1 cellular context compared by ENCODE assay signal in the genomic region with DNA sequence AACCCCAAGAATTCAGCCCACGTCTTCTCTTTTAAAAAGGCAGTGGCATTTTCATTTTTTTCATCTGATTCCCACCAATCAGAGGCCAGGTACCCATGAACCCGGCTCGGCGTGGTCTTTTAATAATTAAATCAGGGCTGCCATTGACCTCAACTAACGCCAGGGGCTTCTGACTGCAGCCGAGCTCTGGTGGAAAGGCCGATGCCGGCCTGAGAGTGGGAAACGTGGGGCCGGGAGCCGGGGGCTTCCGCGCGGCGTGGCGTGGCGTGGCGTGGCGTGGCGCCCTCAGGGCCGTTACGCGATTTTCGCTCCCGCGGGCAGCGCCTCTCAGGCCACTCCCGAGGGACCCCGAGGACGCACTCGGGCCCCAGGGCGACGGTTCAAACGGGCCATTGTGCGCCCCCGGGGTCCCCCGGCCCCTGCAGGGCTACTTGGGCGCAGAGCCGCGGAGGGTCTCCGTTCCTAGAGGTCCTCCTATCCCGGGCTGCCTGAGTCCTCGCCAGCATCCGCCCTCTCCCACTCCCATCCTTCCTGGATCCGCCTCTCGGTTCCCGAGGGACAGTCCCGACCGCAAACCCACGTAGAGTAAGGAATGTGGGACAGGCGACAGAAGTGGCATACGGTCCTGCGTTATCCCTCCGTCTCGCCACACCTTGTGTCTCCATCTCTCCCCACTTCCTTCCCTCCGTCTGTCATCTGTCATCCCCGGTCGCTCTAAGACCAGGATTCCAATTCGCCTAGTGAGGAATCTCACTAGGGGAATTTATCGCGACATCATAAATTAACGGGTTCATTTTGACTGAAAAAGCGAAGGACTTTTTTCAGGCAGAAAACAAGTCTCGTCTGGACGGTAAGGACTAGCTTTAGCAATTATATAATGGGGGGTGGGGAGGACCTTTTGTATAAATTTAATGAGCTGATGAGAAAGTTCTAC.
TF ChIP-seq lines count a peak whose summit lies in the region.

No MANE protein-coding gene starts in this region.

TF ChIP-seq in K562, 482 proteins besides CTCF, POLR2A, EP300 and RAD21 (continued from another document and continues in another):
- TF ChIP-seq, protein P1, sequence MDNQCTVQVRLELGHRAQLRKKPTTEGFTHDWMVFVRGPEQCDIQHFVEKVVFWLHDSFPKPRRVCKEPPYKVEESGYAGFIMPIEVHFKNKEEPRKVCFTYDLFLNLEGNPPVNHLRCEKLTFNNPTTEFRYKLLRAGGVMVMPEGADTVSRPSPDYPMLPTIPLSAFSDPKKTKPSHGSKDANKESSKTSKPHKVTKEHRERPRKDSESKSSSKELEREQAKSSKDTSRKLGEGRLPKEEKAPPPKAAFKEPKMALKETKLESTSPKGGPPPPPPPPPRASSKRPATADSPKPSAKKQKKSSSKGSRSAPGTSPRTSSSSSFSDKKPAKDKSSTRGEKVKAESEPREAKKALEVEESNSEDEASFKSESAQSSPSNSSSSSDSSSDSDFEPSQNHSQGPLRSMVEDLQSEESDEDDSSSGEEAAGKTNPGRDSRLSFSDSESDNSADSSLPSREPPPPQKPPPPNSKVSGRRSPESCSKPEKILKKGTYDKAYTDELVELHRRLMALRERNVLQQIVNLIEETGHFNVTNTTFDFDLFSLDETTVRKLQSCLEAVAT (IDR thresholded peaks at IDR 0.05), result no peak
- TF ChIP-seq MCM2 (IDR thresholded peaks at IDR 0.05; ENCODE audit: low read depth) (no peak), RBM14 (IDR thresholded peaks at IDR 0.05; ENCODE audit: borderline replicate concordance, insufficient read depth, low read depth, low read length) (no peak), ZNF785 (CRISPR knock-in tag; IDR thresholded peaks at IDR 0.05) (no peak), CBX5 (IDR thresholded peaks at IDR 0.05; ENCODE audit: borderline replicate concordance, low read depth) (no peak), KAT2B (IDR thresholded peaks at IDR 0.05; ENCODE audit: low read depth, low read length) (no peak), SLC30A9 (CRISPR knock-in tag; IDR thresholded peaks at IDR 0.05) (no peak), ZNF165 (CRISPR knock-in tag; IDR thresholded peaks at IDR 0.05; ENCODE audit: borderline replicate concordance) (no peak), SAP30 (IDR thresholded peaks at IDR 0.05; ENCODE audit: borderline replicate concordance, insufficient read depth, low read depth, low read length, poor library complexity, severe bottlenecking) (no peak), NBN (IDR thresholded peaks at IDR 0.05; ENCODE audit: low read depth) (no peak), HNRNPH1 (optimal IDR thresholded peaks at IDR 0.05; ENCODE audit: low read depth, low read length) (no peak), TSC22D4 (tag; IDR thresholded peaks at IDR 0.05) (no peak), ZZZ3 (IDR thresholded peaks at IDR 0.05) (no peak), ZNF766 (CRISPR knock-in tag; conservative IDR thresholded peaks at IDR 0.05) (no peak), ATF1 (CRISPR knock-in tag; IDR thresholded peaks at IDR 0.05) (no peak), ATF1 (tag; IDR thresholded peaks at IDR 0.05) (no peak), FOXJ2 (tag; IDR thresholded peaks at IDR 0.05) (no peak), MYNN (IDR thresholded peaks at IDR 0.05) (no peak), MYNN (CRISPR knock-in tag; IDR thresholded peaks at IDR 0.05) (no peak), SOX6 (IDR thresholded peaks at IDR 0.05) (no peak), CC2D1A (IDR thresholded peaks at IDR 0.05) (no peak), ZNF384 (IDR thresholded peaks at IDR 0.05; ENCODE audit: low read depth, low read length) (peak; percentile 62), POLR2AphosphoS2 (IDR thresholded peaks at IDR 0.05; ENCODE audit: low read length) (no peak)
- TF ChIP-seq, protein P2, sequence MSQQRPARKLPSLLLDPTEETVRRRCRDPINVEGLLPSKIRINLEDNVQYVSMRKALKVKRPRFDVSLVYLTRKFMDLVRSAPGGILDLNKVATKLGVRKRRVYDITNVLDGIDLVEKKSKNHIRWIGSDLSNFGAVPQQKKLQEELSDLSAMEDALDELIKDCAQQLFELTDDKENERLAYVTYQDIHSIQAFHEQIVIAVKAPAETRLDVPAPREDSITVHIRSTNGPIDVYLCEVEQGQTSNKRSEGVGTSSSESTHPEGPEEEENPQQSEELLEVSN (IDR thresholded peaks at IDR 0.05; ENCODE audit: borderline replicate concordance in 1 of 2, extremely low read depth in 1 of 2, insufficient read depth in 1 of 2, insufficient read length in 1 of 2, low read depth in 1 of 2, low read length in 1 of 2, poor library complexity in 1 of 2, severe bottlenecking in 1 of 2), result peak in 1 of 2 experiments; percentile 51
- TF ChIP-seq, protein P3, sequence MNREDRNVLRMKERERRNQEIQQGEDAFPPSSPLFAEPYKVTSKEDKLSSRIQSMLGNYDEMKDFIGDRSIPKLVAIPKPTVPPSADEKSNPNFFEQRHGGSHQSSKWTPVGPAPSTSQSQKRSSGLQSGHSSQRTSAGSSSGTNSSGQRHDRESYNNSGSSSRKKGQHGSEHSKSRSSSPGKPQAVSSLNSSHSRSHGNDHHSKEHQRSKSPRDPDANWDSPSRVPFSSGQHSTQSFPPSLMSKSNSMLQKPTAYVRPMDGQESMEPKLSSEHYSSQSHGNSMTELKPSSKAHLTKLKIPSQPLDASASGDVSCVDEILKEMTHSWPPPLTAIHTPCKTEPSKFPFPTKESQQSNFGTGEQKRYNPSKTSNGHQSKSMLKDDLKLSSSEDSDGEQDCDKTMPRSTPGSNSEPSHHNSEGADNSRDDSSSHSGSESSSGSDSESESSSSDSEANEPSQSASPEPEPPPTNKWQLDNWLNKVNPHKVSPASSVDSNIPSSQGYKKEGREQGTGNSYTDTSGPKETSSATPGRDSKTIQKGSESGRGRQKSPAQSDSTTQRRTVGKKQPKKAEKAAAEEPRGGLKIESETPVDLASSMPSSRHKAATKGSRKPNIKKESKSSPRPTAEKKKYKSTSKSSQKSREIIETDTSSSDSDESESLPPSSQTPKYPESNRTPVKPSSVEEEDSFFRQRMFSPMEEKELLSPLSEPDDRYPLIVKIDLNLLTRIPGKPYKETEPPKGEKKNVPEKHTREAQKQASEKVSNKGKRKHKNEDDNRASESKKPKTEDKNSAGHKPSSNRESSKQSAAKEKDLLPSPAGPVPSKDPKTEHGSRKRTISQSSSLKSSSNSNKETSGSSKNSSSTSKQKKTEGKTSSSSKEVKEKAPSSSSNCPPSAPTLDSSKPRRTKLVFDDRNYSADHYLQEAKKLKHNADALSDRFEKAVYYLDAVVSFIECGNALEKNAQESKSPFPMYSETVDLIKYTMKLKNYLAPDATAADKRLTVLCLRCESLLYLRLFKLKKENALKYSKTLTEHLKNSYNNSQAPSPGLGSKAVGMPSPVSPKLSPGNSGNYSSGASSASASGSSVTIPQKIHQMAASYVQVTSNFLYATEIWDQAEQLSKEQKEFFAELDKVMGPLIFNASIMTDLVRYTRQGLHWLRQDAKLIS (CRISPR knock-in tag; IDR thresholded peaks at IDR 0.05), result no peak
- TF ChIP-seq, protein P4, sequence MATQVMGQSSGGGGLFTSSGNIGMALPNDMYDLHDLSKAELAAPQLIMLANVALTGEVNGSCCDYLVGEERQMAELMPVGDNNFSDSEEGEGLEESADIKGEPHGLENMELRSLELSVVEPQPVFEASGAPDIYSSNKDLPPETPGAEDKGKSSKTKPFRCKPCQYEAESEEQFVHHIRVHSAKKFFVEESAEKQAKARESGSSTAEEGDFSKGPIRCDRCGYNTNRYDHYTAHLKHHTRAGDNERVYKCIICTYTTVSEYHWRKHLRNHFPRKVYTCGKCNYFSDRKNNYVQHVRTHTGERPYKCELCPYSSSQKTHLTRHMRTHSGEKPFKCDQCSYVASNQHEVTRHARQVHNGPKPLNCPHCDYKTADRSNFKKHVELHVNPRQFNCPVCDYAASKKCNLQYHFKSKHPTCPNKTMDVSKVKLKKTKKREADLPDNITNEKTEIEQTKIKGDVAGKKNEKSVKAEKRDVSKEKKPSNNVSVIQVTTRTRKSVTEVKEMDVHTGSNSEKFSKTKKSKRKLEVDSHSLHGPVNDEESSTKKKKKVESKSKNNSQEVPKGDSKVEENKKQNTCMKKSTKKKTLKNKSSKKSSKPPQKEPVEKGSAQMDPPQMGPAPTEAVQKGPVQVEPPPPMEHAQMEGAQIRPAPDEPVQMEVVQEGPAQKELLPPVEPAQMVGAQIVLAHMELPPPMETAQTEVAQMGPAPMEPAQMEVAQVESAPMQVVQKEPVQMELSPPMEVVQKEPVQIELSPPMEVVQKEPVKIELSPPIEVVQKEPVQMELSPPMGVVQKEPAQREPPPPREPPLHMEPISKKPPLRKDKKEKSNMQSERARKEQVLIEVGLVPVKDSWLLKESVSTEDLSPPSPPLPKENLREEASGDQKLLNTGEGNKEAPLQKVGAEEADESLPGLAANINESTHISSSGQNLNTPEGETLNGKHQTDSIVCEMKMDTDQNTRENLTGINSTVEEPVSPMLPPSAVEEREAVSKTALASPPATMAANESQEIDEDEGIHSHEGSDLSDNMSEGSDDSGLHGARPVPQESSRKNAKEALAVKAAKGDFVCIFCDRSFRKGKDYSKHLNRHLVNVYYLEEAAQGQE (CRISPR knock-in tag; IDR thresholded peaks at IDR 0.05; ENCODE audit: low read depth), result no peak
- TF ChIP-seq, protein P5, sequence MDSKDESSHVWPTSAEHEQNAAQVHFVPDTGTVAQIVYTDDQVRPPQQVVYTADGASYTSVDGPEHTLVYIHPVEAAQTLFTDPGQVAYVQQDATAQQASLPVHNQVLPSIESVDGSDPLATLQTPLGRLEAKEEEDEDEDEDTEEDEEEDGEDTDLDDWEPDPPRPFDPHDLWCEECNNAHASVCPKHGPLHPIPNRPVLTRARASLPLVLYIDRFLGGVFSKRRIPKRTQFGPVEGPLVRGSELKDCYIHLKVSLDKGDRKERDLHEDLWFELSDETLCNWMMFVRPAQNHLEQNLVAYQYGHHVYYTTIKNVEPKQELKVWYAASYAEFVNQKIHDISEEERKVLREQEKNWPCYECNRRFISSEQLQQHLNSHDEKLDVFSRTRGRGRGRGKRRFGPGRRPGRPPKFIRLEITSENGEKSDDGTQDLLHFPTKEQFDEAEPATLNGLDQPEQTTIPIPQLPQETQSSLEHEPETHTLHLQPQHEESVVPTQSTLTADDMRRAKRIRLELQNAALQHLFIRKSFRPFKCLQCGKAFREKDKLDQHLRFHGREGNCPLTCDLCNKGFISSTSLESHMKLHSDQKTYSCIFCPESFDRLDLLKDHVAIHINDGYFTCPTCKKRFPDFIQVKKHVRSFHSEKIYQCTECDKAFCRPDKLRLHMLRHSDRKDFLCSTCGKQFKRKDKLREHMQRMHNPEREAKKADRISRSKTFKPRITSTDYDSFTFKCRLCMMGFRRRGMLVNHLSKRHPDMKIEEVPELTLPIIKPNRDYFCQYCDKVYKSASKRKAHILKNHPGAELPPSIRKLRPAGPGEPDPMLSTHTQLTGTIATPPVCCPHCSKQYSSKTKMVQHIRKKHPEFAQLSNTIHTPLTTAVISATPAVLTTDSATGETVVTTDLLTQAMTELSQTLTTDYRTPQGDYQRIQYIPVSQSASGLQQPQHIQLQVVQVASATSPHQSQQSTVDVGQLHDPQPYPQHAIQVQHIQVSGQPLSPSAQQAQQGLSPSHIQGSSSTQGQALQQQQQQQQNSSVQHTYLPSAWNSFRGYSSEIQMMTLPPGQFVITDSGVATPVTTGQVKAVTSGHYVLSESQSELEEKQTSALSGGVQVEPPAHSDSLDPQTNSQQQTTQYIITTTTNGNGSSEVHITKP (IDR thresholded peaks at IDR 0.05; ENCODE audit: partially characterized antibody), result no peak
- TF ChIP-seq, protein P6, sequence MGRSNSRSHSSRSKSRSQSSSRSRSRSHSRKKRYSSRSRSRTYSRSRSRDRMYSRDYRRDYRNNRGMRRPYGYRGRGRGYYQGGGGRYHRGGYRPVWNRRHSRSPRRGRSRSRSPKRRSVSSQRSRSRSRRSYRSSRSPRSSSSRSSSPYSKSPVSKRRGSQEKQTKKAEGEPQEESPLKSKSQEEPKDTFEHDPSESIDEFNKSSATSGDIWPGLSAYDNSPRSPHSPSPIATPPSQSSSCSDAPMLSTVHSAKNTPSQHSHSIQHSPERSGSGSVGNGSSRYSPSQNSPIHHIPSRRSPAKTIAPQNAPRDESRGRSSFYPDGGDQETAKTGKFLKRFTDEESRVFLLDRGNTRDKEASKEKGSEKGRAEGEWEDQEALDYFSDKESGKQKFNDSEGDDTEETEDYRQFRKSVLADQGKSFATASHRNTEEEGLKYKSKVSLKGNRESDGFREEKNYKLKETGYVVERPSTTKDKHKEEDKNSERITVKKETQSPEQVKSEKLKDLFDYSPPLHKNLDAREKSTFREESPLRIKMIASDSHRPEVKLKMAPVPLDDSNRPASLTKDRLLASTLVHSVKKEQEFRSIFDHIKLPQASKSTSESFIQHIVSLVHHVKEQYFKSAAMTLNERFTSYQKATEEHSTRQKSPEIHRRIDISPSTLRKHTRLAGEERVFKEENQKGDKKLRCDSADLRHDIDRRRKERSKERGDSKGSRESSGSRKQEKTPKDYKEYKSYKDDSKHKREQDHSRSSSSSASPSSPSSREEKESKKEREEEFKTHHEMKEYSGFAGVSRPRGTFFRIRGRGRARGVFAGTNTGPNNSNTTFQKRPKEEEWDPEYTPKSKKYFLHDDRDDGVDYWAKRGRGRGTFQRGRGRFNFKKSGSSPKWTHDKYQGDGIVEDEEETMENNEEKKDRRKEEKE (IDR thresholded peaks at IDR 0.05; ENCODE audit: borderline replicate concordance in 1 of 2, control insufficient read depth in 1 of 2, low read depth in 2 of 2, low read length in 1 of 2), result no peak
- TF ChIP-seq, protein P7, sequence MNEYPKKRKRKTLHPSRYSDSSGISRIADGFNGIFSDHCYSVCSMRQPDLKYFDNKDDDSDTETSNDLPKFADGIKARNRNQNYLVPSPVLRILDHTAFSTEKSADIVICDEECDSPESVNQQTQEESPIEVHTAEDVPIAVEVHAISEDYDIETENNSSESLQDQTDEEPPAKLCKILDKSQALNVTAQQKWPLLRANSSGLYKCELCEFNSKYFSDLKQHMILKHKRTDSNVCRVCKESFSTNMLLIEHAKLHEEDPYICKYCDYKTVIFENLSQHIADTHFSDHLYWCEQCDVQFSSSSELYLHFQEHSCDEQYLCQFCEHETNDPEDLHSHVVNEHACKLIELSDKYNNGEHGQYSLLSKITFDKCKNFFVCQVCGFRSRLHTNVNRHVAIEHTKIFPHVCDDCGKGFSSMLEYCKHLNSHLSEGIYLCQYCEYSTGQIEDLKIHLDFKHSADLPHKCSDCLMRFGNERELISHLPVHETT (CRISPR knock-in tag; conservative IDR thresholded peaks at IDR 0.05 in 1 of 2, IDR thresholded peaks at IDR 0.05 in 1 of 2), result no peak
- TF ChIP-seq, protein P8, sequence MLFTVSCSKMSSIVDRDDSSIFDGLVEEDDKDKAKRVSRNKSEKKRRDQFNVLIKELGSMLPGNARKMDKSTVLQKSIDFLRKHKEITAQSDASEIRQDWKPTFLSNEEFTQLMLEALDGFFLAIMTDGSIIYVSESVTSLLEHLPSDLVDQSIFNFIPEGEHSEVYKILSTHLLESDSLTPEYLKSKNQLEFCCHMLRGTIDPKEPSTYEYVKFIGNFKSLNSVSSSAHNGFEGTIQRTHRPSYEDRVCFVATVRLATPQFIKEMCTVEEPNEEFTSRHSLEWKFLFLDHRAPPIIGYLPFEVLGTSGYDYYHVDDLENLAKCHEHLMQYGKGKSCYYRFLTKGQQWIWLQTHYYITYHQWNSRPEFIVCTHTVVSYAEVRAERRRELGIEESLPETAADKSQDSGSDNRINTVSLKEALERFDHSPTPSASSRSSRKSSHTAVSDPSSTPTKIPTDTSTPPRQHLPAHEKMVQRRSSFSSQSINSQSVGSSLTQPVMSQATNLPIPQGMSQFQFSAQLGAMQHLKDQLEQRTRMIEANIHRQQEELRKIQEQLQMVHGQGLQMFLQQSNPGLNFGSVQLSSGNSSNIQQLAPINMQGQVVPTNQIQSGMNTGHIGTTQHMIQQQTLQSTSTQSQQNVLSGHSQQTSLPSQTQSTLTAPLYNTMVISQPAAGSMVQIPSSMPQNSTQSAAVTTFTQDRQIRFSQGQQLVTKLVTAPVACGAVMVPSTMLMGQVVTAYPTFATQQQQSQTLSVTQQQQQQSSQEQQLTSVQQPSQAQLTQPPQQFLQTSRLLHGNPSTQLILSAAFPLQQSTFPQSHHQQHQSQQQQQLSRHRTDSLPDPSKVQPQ (CRISPR knock-in tag; IDR thresholded peaks at IDR 0.05; ENCODE audit: borderline replicate concordance), result no peak
